In the genomic region with DNA sequence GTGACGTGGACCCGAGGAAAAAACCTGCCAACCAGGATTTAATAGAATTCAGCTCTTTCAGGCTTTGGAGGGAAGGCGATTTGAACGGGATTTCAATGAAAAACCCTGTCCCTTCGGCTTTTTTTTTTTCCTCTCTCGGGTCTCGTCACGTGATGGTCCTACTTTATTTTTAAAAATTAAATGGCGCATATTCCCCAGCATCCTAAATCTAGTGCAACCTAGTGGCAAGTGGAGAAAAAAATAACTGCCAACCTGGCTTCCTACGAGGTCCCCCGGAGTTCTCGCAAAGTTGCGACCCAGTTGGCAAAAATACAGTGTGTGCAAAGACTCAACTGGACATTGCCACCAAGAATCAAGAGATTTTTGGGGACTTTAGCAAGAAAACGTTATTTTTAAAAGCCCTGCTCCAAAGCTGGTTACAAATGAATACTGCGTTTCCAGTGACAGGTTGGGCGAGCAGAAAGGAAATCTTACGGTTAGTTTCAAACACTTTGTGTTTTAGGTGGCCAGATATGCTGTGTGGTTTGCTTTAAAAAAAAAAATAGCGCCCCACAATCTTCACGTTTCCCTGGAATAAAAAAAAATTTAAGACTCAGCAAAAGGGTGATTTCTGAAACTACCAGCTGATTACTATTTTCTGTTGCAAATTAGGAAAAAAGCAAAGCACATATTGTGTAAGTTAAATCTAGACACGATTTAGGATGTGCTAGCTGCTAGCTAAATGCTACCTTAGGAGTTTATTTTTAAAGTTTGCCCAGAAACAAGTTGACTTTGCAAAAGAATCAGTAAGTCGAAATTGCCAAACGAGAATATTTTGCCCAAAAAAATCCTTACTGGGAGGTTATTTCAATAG, we compare ENCODE assay signal across 1 cellular context.
TF ChIP-seq lines count a peak whose summit lies in the region.

No MANE protein-coding gene starts in this region.

TF ChIP-seq in HepG2, 621 proteins besides CTCF, POLR2A, EP300 and RAD21 (continued from another document and continues in another):
- TF ChIP-seq, protein P1, sequence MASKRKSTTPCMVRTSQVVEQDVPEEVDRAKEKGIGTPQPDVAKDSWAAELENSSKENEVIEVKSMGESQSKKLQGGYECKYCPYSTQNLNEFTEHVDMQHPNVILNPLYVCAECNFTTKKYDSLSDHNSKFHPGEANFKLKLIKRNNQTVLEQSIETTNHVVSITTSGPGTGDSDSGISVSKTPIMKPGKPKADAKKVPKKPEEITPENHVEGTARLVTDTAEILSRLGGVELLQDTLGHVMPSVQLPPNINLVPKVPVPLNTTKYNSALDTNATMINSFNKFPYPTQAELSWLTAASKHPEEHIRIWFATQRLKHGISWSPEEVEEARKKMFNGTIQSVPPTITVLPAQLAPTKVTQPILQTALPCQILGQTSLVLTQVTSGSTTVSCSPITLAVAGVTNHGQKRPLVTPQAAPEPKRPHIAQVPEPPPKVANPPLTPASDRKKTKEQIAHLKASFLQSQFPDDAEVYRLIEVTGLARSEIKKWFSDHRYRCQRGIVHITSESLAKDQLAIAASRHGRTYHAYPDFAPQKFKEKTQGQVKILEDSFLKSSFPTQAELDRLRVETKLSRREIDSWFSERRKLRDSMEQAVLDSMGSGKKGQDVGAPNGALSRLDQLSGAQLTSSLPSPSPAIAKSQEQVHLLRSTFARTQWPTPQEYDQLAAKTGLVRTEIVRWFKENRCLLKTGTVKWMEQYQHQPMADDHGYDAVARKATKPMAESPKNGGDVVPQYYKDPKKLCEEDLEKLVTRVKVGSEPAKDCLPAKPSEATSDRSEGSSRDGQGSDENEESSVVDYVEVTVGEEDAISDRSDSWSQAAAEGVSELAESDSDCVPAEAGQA (IDR thresholded peaks at IDR 0.05; ENCODE audit: low read depth), result no peak
- TF ChIP-seq, protein P1 (CRISPR knock-in tag; IDR thresholded peaks at IDR 0.05; ENCODE audit: borderline replicate concordance), result 0 out of 2 replicates have a peak, but pooled peaks have one; percentile 74
- TF ChIP-seq, protein P2, sequence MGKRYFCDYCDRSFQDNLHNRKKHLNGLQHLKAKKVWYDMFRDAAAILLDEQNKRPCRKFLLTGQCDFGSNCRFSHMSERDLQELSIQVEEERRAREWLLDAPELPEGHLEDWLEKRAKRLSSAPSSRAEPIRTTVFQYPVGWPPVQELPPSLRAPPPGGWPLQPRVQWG (CRISPR knock-in tag; IDR thresholded peaks at IDR 0.05; ENCODE audit: borderline replicate concordance, low read depth), result no peak
- TF ChIP-seq, protein P3, sequence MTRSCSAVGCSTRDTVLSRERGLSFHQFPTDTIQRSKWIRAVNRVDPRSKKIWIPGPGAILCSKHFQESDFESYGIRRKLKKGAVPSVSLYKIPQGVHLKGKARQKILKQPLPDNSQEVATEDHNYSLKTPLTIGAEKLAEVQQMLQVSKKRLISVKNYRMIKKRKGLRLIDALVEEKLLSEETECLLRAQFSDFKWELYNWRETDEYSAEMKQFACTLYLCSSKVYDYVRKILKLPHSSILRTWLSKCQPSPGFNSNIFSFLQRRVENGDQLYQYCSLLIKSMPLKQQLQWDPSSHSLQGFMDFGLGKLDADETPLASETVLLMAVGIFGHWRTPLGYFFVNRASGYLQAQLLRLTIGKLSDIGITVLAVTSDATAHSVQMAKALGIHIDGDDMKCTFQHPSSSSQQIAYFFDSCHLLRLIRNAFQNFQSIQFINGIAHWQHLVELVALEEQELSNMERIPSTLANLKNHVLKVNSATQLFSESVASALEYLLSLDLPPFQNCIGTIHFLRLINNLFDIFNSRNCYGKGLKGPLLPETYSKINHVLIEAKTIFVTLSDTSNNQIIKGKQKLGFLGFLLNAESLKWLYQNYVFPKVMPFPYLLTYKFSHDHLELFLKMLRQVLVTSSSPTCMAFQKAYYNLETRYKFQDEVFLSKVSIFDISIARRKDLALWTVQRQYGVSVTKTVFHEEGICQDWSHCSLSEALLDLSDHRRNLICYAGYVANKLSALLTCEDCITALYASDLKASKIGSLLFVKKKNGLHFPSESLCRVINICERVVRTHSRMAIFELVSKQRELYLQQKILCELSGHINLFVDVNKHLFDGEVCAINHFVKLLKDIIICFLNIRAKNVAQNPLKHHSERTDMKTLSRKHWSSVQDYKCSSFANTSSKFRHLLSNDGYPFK (CRISPR knock-in tag; IDR thresholded peaks at IDR 0.05; ENCODE audit: borderline replicate concordance), result no peak
- TF ChIP-seq MTA3 (CRISPR knock-in tag; IDR thresholded peaks at IDR 0.05), result no peak
- TF ChIP-seq ZSCAN30 (CRISPR knock-in tag; IDR thresholded peaks at IDR 0.05), result 0 out of 2 replicates have a peak, but pooled peaks have one; percentile 84
- TF ChIP-seq ZNF543 (CRISPR knock-in tag; IDR thresholded peaks at IDR 0.05), result no peak
- TF ChIP-seq, protein P4, sequence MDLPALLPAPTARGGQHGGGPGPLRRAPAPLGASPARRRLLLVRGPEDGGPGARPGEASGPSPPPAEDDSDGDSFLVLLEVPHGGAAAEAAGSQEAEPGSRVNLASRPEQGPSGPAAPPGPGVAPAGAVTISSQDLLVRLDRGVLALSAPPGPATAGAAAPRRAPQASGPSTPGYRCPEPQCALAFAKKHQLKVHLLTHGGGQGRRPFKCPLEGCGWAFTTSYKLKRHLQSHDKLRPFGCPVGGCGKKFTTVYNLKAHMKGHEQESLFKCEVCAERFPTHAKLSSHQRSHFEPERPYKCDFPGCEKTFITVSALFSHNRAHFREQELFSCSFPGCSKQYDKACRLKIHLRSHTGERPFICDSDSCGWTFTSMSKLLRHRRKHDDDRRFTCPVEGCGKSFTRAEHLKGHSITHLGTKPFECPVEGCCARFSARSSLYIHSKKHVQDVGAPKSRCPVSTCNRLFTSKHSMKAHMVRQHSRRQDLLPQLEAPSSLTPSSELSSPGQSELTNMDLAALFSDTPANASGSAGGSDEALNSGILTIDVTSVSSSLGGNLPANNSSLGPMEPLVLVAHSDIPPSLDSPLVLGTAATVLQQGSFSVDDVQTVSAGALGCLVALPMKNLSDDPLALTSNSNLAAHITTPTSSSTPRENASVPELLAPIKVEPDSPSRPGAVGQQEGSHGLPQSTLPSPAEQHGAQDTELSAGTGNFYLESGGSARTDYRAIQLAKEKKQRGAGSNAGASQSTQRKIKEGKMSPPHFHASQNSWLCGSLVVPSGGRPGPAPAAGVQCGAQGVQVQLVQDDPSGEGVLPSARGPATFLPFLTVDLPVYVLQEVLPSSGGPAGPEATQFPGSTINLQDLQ (CRISPR knock-in tag; IDR thresholded peaks at IDR 0.05), result no peak
- TF ChIP-seq ZNF775 (CRISPR knock-in tag; IDR thresholded peaks at IDR 0.05; ENCODE audit: borderline replicate concordance), result no peak
- peak; percentile 83 for TF ChIP-seq ZNF703 (CRISPR knock-in tag; IDR thresholded peaks at IDR 0.05; ENCODE audit: borderline replicate concordance)
- TF ChIP-seq, protein P5, sequence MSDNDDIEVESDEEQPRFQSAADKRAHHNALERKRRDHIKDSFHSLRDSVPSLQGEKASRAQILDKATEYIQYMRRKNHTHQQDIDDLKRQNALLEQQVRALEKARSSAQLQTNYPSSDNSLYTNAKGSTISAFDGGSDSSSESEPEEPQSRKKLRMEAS (IDR thresholded peaks at IDR 0.05), result no peak
- TF ChIP-seq ZNF451 (CRISPR knock-in tag; IDR thresholded peaks at IDR 0.05), result no peak
- peak; percentile 16 for TF ChIP-seq SNAI1 (CRISPR knock-in tag; IDR thresholded peaks at IDR 0.05; ENCODE audit: borderline replicate concordance)
- TF ChIP-seq, protein P6, sequence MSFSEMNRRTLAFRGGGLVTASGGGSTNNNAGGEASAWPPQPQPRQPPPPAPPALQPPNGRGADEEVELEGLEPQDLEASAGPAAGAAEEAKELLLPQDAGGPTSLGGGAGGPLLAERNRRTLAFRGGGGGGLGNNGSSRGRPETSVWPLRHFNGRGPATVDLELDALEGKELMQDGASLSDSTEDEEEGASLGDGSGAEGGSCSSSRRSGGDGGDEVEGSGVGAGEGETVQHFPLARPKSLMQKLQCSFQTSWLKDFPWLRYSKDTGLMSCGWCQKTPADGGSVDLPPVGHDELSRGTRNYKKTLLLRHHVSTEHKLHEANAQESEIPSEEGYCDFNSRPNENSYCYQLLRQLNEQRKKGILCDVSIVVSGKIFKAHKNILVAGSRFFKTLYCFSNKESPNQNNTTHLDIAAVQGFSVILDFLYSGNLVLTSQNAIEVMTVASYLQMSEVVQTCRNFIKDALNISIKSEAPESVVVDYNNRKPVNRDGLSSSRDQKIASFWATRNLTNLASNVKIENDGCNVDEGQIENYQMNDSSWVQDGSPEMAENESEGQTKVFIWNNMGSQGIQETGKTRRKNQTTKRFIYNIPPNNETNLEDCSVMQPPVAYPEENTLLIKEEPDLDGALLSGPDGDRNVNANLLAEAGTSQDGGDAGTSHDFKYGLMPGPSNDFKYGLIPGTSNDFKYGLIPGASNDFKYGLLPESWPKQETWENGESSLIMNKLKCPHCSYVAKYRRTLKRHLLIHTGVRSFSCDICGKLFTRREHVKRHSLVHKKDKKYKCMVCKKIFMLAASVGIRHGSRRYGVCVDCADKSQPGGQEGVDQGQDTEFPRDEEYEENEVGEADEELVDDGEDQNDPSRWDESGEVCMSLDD (CRISPR knock-in tag; IDR thresholded peaks at IDR 0.05; ENCODE audit: borderline replicate concordance), result no peak; the same call in 1 of the 2 replicates
- TF ChIP-seq U2AF2 (IDR thresholded peaks at IDR 0.05; ENCODE audit: low read depth, low read length), result 0 out of 2 replicates have a peak, but pooled peaks have one; percentile 65
- no peak for TF ChIP-seq ZNF678 (CRISPR knock-in tag; IDR thresholded peaks at IDR 0.05)
- peak; percentile 82 for TF ChIP-seq ZC3H4 (CRISPR knock-in tag; IDR thresholded peaks at IDR 0.05; ENCODE audit: borderline replicate concordance)
- TF ChIP-seq, protein P7, sequence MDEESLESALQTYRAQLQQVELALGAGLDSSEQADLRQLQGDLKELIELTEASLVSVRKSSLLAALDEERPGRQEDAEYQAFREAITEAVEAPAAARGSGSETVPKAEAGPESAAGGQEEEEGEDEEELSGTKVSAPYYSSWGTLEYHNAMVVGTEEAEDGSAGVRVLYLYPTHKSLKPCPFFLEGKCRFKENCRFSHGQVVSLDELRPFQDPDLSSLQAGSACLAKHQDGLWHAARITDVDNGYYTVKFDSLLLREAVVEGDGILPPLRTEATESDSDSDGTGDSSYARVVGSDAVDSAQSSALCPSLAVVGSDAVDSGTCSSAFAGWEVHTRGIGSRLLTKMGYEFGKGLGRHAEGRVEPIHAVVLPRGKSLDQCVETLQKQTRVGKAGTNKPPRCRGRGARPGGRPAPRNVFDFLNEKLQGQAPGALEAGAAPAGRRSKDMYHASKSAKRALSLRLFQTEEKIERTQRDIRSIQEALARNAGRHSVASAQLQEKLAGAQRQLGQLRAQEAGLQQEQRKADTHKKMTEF (CRISPR knock-in tag; IDR thresholded peaks at IDR 0.05), result no peak
- no peak for TF ChIP-seq ZFP82 (CRISPR knock-in tag; IDR thresholded peaks at IDR 0.05; ENCODE audit: borderline replicate concordance)
- TF ChIP-seq, protein P8, sequence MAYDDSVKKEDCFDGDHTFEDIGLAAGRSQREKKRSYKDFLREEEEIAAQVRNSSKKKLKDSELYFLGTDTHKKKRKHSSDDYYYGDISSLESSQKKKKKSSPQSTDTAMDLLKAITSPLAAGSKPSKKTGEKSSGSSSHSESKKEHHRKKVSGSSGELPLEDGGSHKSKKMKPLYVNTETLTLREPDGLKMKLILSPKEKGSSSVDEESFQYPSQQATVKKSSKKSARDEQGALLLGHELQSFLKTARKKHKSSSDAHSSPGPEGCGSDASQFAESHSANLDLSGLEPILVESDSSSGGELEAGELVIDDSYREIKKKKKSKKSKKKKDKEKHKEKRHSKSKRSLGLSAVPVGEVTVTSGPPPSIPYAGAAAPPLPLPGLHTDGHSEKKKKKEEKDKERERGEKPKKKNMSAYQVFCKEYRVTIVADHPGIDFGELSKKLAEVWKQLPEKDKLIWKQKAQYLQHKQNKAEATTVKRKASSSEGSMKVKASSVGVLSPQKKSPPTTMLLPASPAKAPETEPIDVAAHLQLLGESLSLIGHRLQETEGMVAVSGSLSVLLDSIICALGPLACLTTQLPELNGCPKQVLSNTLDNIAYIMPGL (CRISPR knock-in tag; IDR thresholded peaks at IDR 0.05; ENCODE audit: borderline replicate concordance in 1 of 2, low read depth in 1 of 2), result peak in 1 of 2 experiments; percentile 15; a peak in 1 of 4 replicates
- 0 out of 2 replicates have a peak, but pooled peaks have one; percentile 5 for TF ChIP-seq NCOA2 (CRISPR knock-in tag; IDR thresholded peaks at IDR 0.05)
- TF ChIP-seq, protein P9, sequence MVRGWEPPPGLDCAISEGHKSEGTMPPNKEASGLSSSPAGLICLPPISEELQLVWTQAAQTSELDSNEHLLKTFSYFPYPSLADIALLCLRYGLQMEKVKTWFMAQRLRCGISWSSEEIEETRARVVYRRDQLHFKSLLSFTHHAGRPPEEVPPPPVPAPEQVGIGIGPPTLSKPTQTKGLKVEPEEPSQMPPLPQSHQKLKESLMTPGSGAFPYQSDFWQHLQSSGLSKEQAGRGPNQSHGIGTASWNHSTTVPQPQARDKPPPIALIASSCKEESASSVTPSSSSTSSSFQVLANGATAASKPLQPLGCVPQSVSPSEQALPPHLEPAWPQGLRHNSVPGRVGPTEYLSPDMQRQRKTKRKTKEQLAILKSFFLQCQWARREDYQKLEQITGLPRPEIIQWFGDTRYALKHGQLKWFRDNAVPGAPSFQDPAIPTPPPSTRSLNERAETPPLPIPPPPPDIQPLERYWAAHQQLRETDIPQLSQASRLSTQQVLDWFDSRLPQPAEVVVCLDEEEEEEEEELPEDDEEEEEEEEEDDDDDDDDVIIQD (CRISPR knock-in tag; IDR thresholded peaks at IDR 0.05; ENCODE audit: low read depth), result no peak
- no peak for TF ChIP-seq KLF11 (CRISPR knock-in tag; IDR thresholded peaks at IDR 0.05)
- no peak for TF ChIP-seq ZNF780A (CRISPR knock-in tag; IDR thresholded peaks at IDR 0.05)
- no peak; the same call in 1 of the 2 replicates for TF ChIP-seq TGIF2 (CRISPR knock-in tag; IDR thresholded peaks at IDR 0.05)
- TF ChIP-seq POGZ (CRISPR knock-in tag; IDR thresholded peaks at IDR 0.05), result no peak
- TF ChIP-seq POLR2AphosphoS5 (IDR thresholded peaks at IDR 0.05; ENCODE audit: low read depth, low read length), result no peak
- TF ChIP-seq ZNF570 (CRISPR knock-in tag; IDR thresholded peaks at IDR 0.05; ENCODE audit: borderline replicate concordance), result no peak
- no peak for TF ChIP-seq SNRNP70 (IDR thresholded peaks at IDR 0.05; ENCODE audit: low read depth, low read length)
- no peak for TF ChIP-seq ZNF761 (CRISPR knock-in tag; conservative IDR thresholded peaks at IDR 0.05)
- TF ChIP-seq FOXK1 (CRISPR knock-in tag; IDR thresholded peaks at IDR 0.05; ENCODE audit: borderline replicate concordance, low read depth), result no peak
- TF ChIP-seq SYNCRIP (IDR thresholded peaks at IDR 0.05; ENCODE audit: insufficient read depth, low read depth, low read length), result no peak
- TF ChIP-seq ZNF382 (CRISPR knock-in tag; IDR thresholded peaks at IDR 0.05; ENCODE audit: borderline replicate concordance), result no peak; the same call in 1 of the 2 replicates
